In the genomic region with DNA sequence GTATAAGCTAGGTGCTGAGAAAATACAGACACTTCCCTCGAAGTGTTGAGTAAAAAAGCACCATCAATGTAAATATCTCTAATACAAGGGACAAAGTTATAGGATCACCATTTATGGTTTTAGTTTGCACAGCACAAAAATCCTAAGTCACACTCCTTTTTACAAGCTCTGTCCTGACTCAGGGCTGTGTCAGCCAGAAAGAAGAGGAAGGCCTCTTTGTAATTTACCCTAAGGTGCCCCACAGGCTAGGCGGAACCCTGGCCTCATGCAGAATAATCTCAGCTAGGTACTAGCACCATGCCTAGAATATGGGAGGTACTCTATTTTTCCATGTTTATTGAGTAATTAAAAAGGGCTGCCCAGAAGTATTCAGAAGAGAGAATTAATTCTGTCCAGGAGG, we compare ENCODE assay signal across 21 cellular contexts. TPM values are rescaled to one million over a fixed set of nuclear protein-coding genes. Genes with fewer than 3 reads are reported as not detected.
A peak's percentile ranks its signal among the peaks of the same experiment; 100 is the strongest.
DNase-seq lines count a peak whose midpoint lies in the region; ATAC-seq and TF ChIP-seq lines count a peak whose summit lies in the region.
"Had no signal": no experiment of that assay in that cellular context is flagged by ENCODE, and none has a peak within 500 bp of the region (broad histone marks: within the 10 kb centered on the region; RNA-seq: fewer than 3 reads in every experiment).

No MANE protein-coding gene starts in this region.

- DNase-seq in activated naive CD4-positive, alpha-beta T cell treated with anti-CD3 and anti-CD28 coated beads, Interleukin-2, amount 10 ng/mL, durations not matched to agents 7 days and 5 days = no peak
- DNase-seq in activated naive CD4-positive, alpha-beta T cell treated with anti-CD3 and anti-CD28 coated beads for 36 hours = no peak
- no peak for DNase-seq in GM23338 (ENCODE audit: low spot score)
- no peak for DNase-seq in natural killer cell
- DNase-seq: Caco-2; CD4-positive, alpha-beta T cell; DMS 273 treated with DMSO at 0.1 percent for 48 hours; DMS79 treated with DMSO at 0.1 percent for 48 hours; H7; Kasumi-1; NCI-H1417; NCI-H1694 treated with DMSO at 0.1 percent for 48 hours; NCI-H446; NCI-H526; SHP77 had no signal

- H3F3A ChIP-seq in GM23338 (replicated peaks; ENCODE audit: low read depth) = no peaks in the 10 kb centered on the region

- intact Hi-C loops in activated naive CD4-positive, alpha-beta T cell treated with anti-CD3 and anti-CD28 coated beads for 36 hours (cut with micrococcal nuclease) = loop anchor here (10.0 kb wide), 1 partner anchor 583 kb away; no protein-coding TSS in a partner anchor
- intact Hi-C loops in natural killer cell (cut with micrococcal nuclease) = no loop called here

- TF ChIP-seq CTCF in GM23338 (conservative IDR thresholded peaks at IDR 0.05; ENCODE audit: low read depth in 2 of 2) (no peak), VCaP (conservative IDR thresholded peaks at IDR 0.05) (no peak), natural killer cell (IDR thresholded peaks at IDR 0.05) (no peak)

- H3K4me3 ChIP-seq in GM23338 = no peak overlapping the region
- H3K4me3 ChIP-seq: BLaER1 had no signal

- no peaks in the 10 kb centered on the region for H3K4me1 ChIP-seq in GM23338 (ENCODE audit: insufficient read depth)
- H3K4me1 ChIP-seq: BLaER1 had no signal

- H3K79me2 ChIP-seq in GM23338 (replicated peaks; ENCODE audit: insufficient read depth) = no peaks in the 10 kb centered on the region

- CTCF ChIA-PET in activated naive CD4-positive, alpha-beta T cell treated with anti-CD3 and anti-CD28 coated beads, Interleukin-2, amount 10 ng/mL, durations not matched to agents 7 days and 5 days (lab: Charles Lee) = no interaction called here
- CTCF ChIA-PET in activated naive CD4-positive, alpha-beta T cell treated with anti-CD3 and anti-CD28 coated beads for 36 hours (lab: Charles Lee) = interaction anchor here (0.7 kb wide), 1 partner anchor 17 kb away, joined by 3 read pairs; no protein-coding TSS in a partner anchor

- no peaks in the 10 kb centered on the region for H3K27me3 ChIP-seq in GM23338 (ENCODE audit: insufficient read depth)
- H3K27me3 ChIP-seq: BLaER1 had no signal

- peak overlapping the region; percentile 33 for H3K27ac Mint-ChIP-seq in activated naive CD4-positive, alpha-beta T cell treated with anti-CD3 and anti-CD28 coated beads, Interleukin-2, amount 10 ng/mL, durations not matched to agents 7 days and 5 days
- H3K27ac Mint-ChIP-seq in activated naive CD4-positive, alpha-beta T cell treated with anti-CD3 and anti-CD28 coated beads for 36 hours = no peak overlapping the region
- H3K27ac Mint-ChIP-seq in GM23338 (no peak overlapping the region), natural killer cell (peak overlapping the region; percentile 46 to 90)
- H3K27ac Mint-ChIP-seq: CD4-positive, alpha-beta T cell had no signal

- peaks cover 25% of the 10 kb centered on the region for H3K9me3 Mint-ChIP-seq in activated naive CD4-positive, alpha-beta T cell treated with anti-CD3 and anti-CD28 coated beads, Interleukin-2, amount 10 ng/mL, durations not matched to agents 7 days and 5 days
- peaks cover 7% of the 10 kb centered on the region for H3K9me3 Mint-ChIP-seq in activated naive CD4-positive, alpha-beta T cell treated with anti-CD3 and anti-CD28 coated beads for 36 hours
- H3K9me3 Mint-ChIP-seq in GM23338 (peaks cover 14% of the 10 kb centered on the region; the same call in 2 of the 3 replicates), natural killer cell (peaks cover 2 to 3% of the 10 kb centered on the region in 2 donors)
- H3K9me3 Mint-ChIP-seq: CD4-positive, alpha-beta T cell had no signal

- no peak overlapping the region for H3K4me3 Mint-ChIP-seq in activated naive CD4-positive, alpha-beta T cell treated with anti-CD3 and anti-CD28 coated beads, Interleukin-2, amount 10 ng/mL, durations not matched to agents 7 days and 5 days
- no peak overlapping the region for H3K4me3 Mint-ChIP-seq in activated naive CD4-positive, alpha-beta T cell treated with anti-CD3 and anti-CD28 coated beads for 36 hours
- H3K4me3 Mint-ChIP-seq in GM23338 (no peak overlapping the region), natural killer cell (peak overlapping the region; percentile 3)
- H3K4me3 Mint-ChIP-seq: CD4-positive, alpha-beta T cell had no signal

- H3K4me2 ChIP-seq in GM23338 = no peak overlapping the region
- H3K4me2 ChIP-seq: BLaER1 had no signal

- no peaks in the 10 kb centered on the region for H4K20me1 ChIP-seq in GM23338 (replicated peaks; ENCODE audit: insufficient read depth)
- H4K20me1 ChIP-seq: BLaER1 had no signal

- H3K27ac ChIP-seq in GM23338 (ENCODE audit: low read depth) (no peak overlapping the region), VCaP (peak overlapping the region; percentile 98)
- H3K27ac ChIP-seq: BLaER1 had no signal

- no peaks in the 10 kb centered on the region for H3K9me2 ChIP-seq in GM23338 (ENCODE audit: insufficient read depth)

- peaks cover 56% of the 10 kb centered on the region for H3K4me1 Mint-ChIP-seq in activated naive CD4-positive, alpha-beta T cell treated with anti-CD3 and anti-CD28 coated beads, Interleukin-2, amount 10 ng/mL, durations not matched to agents 7 days and 5 days
- peaks cover 25% of the 10 kb centered on the region for H3K4me1 Mint-ChIP-seq in activated naive CD4-positive, alpha-beta T cell treated with anti-CD3 and anti-CD28 coated beads for 36 hours (ENCODE audit: low read depth)
- H3K4me1 Mint-ChIP-seq in GM23338 = peaks cover 4% of the 10 kb centered on the region; the same call in 2 of the 3 replicates
- peaks cover 61 to 68% of the 10 kb centered on the region in 2 donors for H3K4me1 Mint-ChIP-seq in natural killer cell

- peaks cover 26% of the 10 kb centered on the region for H3K36me3 Mint-ChIP-seq in activated naive CD4-positive, alpha-beta T cell treated with anti-CD3 and anti-CD28 coated beads, Interleukin-2, amount 10 ng/mL, durations not matched to agents 7 days and 5 days
- H3K36me3 Mint-ChIP-seq in activated naive CD4-positive, alpha-beta T cell treated with anti-CD3 and anti-CD28 coated beads for 36 hours (ENCODE audit: low read depth) = peaks cover 4% of the 10 kb centered on the region
- H3K36me3 Mint-ChIP-seq in GM23338 (ENCODE audit: low read depth) (peaks cover under 1% of the 10 kb centered on the region; the same call in 1 of the 3 replicates), natural killer cell (peaks cover 8% of the 10 kb centered on the region)

- no peak for ATAC-seq in GM23338
- ATAC-seq in natural killer cell = no peak
- ATAC-seq in HG03571 (IDR thresholded peaks at IDR 0.05; ENCODE audit: unreplicated experiment) = no peak
- no peak for ATAC-seq in GM21737 (IDR thresholded peaks at IDR 0.05; ENCODE audit: unreplicated experiment)

- H3K27me3 Mint-ChIP-seq in activated naive CD4-positive, alpha-beta T cell treated with anti-CD3 and anti-CD28 coated beads, Interleukin-2, amount 10 ng/mL, durations not matched to agents 7 days and 5 days = no peaks in the 10 kb centered on the region
- no peaks in the 10 kb centered on the region for H3K27me3 Mint-ChIP-seq in activated naive CD4-positive, alpha-beta T cell treated with anti-CD3 and anti-CD28 coated beads for 36 hours (ENCODE audit: low read depth)
- H3K27me3 Mint-ChIP-seq in GM23338 (ENCODE audit: insufficient read depth, low read depth, poor library complexity) = no peaks in the 10 kb centered on the region
- H3K27me3 Mint-ChIP-seq in natural killer cell (ENCODE audit: low read depth in 2 of 2) = no peaks in the 10 kb centered on the region
- H3K27me3 Mint-ChIP-seq: CD4-positive, alpha-beta T cell had no signal

- H2AFZ ChIP-seq in GM23338 = 0 out of 2 replicates have a peak overlapping the region, but pooled peaks have one; percentile 43

- peaks cover 10% of the 10 kb centered on the region; the same call in 1 of the 2 replicates for H3K36me3 ChIP-seq in GM23338 (ENCODE audit: insufficient read depth)
- H3K36me3 ChIP-seq: BLaER1 had no signal

TF ChIP-seq in GM23338, 12 proteins besides CTCF, POLR2A, EP300 and RAD21 (continues in another document):
- no peak for TF ChIP-seq STAT1 (IDR thresholded peaks at IDR 0.05; ENCODE audit: unreplicated experiment)
- no peak for TF ChIP-seq POLR2AphosphoS5 (IDR thresholded peaks at IDR 0.05; ENCODE audit: low read depth)
- no peak for TF ChIP-seq EZH2phosphoT487 (IDR thresholded peaks at IDR 0.05; ENCODE audit: unreplicated experiment)
- TF ChIP-seq, protein P1, sequence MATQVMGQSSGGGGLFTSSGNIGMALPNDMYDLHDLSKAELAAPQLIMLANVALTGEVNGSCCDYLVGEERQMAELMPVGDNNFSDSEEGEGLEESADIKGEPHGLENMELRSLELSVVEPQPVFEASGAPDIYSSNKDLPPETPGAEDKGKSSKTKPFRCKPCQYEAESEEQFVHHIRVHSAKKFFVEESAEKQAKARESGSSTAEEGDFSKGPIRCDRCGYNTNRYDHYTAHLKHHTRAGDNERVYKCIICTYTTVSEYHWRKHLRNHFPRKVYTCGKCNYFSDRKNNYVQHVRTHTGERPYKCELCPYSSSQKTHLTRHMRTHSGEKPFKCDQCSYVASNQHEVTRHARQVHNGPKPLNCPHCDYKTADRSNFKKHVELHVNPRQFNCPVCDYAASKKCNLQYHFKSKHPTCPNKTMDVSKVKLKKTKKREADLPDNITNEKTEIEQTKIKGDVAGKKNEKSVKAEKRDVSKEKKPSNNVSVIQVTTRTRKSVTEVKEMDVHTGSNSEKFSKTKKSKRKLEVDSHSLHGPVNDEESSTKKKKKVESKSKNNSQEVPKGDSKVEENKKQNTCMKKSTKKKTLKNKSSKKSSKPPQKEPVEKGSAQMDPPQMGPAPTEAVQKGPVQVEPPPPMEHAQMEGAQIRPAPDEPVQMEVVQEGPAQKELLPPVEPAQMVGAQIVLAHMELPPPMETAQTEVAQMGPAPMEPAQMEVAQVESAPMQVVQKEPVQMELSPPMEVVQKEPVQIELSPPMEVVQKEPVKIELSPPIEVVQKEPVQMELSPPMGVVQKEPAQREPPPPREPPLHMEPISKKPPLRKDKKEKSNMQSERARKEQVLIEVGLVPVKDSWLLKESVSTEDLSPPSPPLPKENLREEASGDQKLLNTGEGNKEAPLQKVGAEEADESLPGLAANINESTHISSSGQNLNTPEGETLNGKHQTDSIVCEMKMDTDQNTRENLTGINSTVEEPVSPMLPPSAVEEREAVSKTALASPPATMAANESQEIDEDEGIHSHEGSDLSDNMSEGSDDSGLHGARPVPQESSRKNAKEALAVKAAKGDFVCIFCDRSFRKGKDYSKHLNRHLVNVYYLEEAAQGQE (IDR thresholded peaks at IDR 0.05; ENCODE audit: unreplicated experiment) = no peak

RNA-seq across cellular contexts. Expression of a gene that starts 36.9 kb away (rescaled TPM):
- total RNA-seq in activated naive CD4-positive, alpha-beta T cell treated with anti-CD3 and anti-CD28 coated beads for 36 hours = under 1 TPM; 0.17 to 0.42 TPM
- not detected in 2 replicates for total RNA-seq in GM23338 (2014; rRNA removed; shearing (Covaris generic))
- not detected in 2 replicates for polyA plus RNA-seq in GM23338 (2016; fragmentation: Nextera tagmentation; extraction: Ambion mirVana)
- 10 to 100 TPM in 2 of 3 donors, 1 to 10 TPM in 1; 7.2 to 14.6 (median 10.9) TPM for total RNA-seq in natural killer cell
- total RNA-seq: H7, MCF 10A, OCI-LY7 had no signal

RNA-seq across cellular contexts. Expression of a gene that starts 59.0 kb away (rescaled TPM):
- total RNA-seq in activated naive CD4-positive, alpha-beta T cell treated with anti-CD3 and anti-CD28 coated beads for 36 hours = 1 to 10 TPM; 3.4 to 5.2 TPM
- not detected in 2 replicates for total RNA-seq in GM23338 (2014; rRNA removed; shearing (Covaris generic))
- polyA plus RNA-seq in GM23338 (2016; fragmentation: Nextera tagmentation; extraction: Ambion mirVana) = not detected in 2 replicates
- total RNA-seq in natural killer cell = 1 to 10 TPM; 2.6 to 3.6 (median 3.0) TPM
- total RNA-seq: H7, MCF 10A had no signal

Comparison
In these comparisons a context has a peak if more than half of its experiments do, and no peak if none do; other contexts are left out.
1. H3K27ac Mint-ChIP-seq: peak in activated naive CD4-positive, alpha-beta T cell treated with anti-CD3 and anti-CD28 coated beads, Interleukin-2, amount 10 ng/mL, durations not matched to agents 7 days and 5 days (single experiment) and natural killer cell (2 of 2); none in activated naive CD4-positive, alpha-beta T cell treated with anti-CD3 and anti-CD28 coated beads for 36 hours (single experiment) and GM23338 (single experiment).